ENCODE assay signal across 19 cellular contexts in the genomic region with DNA sequence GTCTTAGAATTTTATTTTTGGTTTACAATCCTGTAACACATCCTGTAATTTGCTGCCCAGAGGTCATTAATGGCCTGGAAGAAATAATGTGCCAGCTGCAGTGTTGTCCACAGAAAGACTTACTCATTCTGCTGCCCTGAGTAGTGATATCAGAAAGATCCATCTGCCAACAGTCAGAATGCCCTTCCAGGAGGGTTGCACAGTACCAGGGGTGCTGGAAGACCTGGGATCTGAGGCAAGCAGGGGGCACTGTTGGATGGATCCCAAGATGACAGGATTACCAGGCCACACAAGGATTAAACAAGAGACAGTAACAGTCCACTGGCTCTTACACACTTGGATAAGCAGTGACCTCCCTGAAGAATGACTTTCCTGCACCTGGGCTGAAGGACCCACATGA.
"Had no signal": no experiment of that assay in that cellular context is flagged by ENCODE, and none has a peak within 500 bp of the region (broad histone marks: within the 10 kb centered on the region; RNA-seq: fewer than 3 reads in every experiment).

No MANE protein-coding gene starts in this region.

- H3K27ac ChIP-seq: gastrocnemius medialis, heart right ventricle, neural progenitor cell, ovary had no signal

- DNase-seq: activated CD4-positive, alpha-beta T cell treated with anti-CD3 and anti-CD28 coated beads, Interleukin-2, amount 10 ng/mL, durations not matched to agents 24 days and 14 days; activated CD4-positive, CD25-positive, alpha-beta regulatory T cell; activated CD8-positive, alpha-beta memory T cell treated with anti-CD3 and anti-CD28 coated beads, Interleukin-2, amount 50 U/mL, for 4 hours; activated CD8-positive, alpha-beta T cell treated with anti-CD3 and anti-CD28 coated beads, Interleukin-2, amount 10 ng/mL, durations not matched to agents 7 days and 5 days; activated naive CD8-positive, alpha-beta T cell treated with anti-CD3 and anti-CD28 coated beads for 36 hours; activated T-cell treated with anti-CD3 and anti-CD28 coated beads, Interleukin-2, amount 50 U/mL, for 48 hours; cerebellar nuclear complex; effector memory CD8-positive, alpha-beta T cell; gastrocnemius medialis; heart right ventricle; midbrain; naive B cell; ovary; T-helper 2 cell had no signal

- H3K27me3 Mint-ChIP-seq: naive B cell had no signal

- H3K27me3 ChIP-seq: ovary had no signal

- H3K9me3 Mint-ChIP-seq: activated CD4-positive, alpha-beta T cell treated with anti-CD3 and anti-CD28 coated beads, Interleukin-2, amount 10 ng/mL, durations not matched to agents 24 days and 14 days; activated naive CD8-positive, alpha-beta T cell treated with anti-CD3 and anti-CD28 coated beads for 36 hours; brain; dendritic cell treated with granulocyte-macrophage colony-stimulating factor and Interleukin-4, amounts not matched to agents 40 ng/mL and 50 ng/mL, for 4 days; effector memory CD8-positive, alpha-beta T cell; neural progenitor cell; stimulated activated effector memory CD8-positive, alpha-beta T cell treated with anti-CD3 and anti-CD28 coated beads, Interleukin-12 subunit alpha, Interleukin-12 subunit beta, amount 100 ng/mL, for 72 hours had no signal

- H3K36me3 ChIP-seq: gastrocnemius medialis, heart right ventricle, neural progenitor cell, ovary had no signal

- H3K27ac Mint-ChIP-seq: activated CD4-positive, alpha-beta T cell treated with anti-CD3 and anti-CD28 coated beads, Interleukin-2, amount 10 ng/mL, durations not matched to agents 24 days and 14 days; activated CD8-positive, alpha-beta T cell treated with anti-CD3 and anti-CD28 coated beads, Interleukin-2, amount 10 ng/mL, durations not matched to agents 7 days and 5 days; activated naive CD8-positive, alpha-beta T cell treated with anti-CD3 and anti-CD28 coated beads for 36 hours; dendritic cell treated with granulocyte-macrophage colony-stimulating factor and Interleukin-4, amounts not matched to agents 40 ng/mL and 50 ng/mL, for 4 days; effector memory CD8-positive, alpha-beta T cell; neural progenitor cell; stimulated activated effector memory CD8-positive, alpha-beta T cell treated with anti-CD3 and anti-CD28 coated beads, Interleukin-12 subunit alpha, Interleukin-12 subunit beta, amount 100 ng/mL, for 72 hours had no signal

- H3K4me3 ChIP-seq: gastrocnemius medialis, heart right ventricle, lung, neural progenitor cell, ovary had no signal

- H3K4me1 Mint-ChIP-seq: activated CD4-positive, alpha-beta T cell treated with anti-CD3 and anti-CD28 coated beads, Interleukin-2, amount 10 ng/mL, durations not matched to agents 24 days and 14 days; activated naive CD8-positive, alpha-beta T cell treated with anti-CD3 and anti-CD28 coated beads for 36 hours; stimulated activated effector memory CD8-positive, alpha-beta T cell treated with anti-CD3 and anti-CD28 coated beads, Interleukin-12 subunit alpha, Interleukin-12 subunit beta, amount 100 ng/mL, for 72 hours had no signal

- H3K4me3 Mint-ChIP-seq: activated CD4-positive, alpha-beta T cell treated with anti-CD3 and anti-CD28 coated beads, Interleukin-2, amount 10 ng/mL, durations not matched to agents 24 days and 14 days; activated CD8-positive, alpha-beta T cell treated with anti-CD3 and anti-CD28 coated beads, Interleukin-2, amount 10 ng/mL, durations not matched to agents 7 days and 5 days; activated naive CD8-positive, alpha-beta T cell treated with anti-CD3 and anti-CD28 coated beads for 36 hours; brain; dendritic cell treated with granulocyte-macrophage colony-stimulating factor and Interleukin-4, amounts not matched to agents 40 ng/mL and 50 ng/mL, for 4 days; effector memory CD8-positive, alpha-beta T cell; naive B cell; neural progenitor cell; stimulated activated effector memory CD8-positive, alpha-beta T cell treated with anti-CD3 and anti-CD28 coated beads, Interleukin-12 subunit alpha, Interleukin-12 subunit beta, amount 100 ng/mL, for 72 hours had no signal

- H3K36me3 Mint-ChIP-seq: activated naive CD8-positive, alpha-beta T cell treated with anti-CD3 and anti-CD28 coated beads for 36 hours; brain; naive B cell; neural progenitor cell; stimulated activated effector memory CD8-positive, alpha-beta T cell treated with anti-CD3 and anti-CD28 coated beads, Interleukin-12 subunit alpha, Interleukin-12 subunit beta, amount 100 ng/mL, for 72 hours had no signal

- H3K9me3 ChIP-seq: gastrocnemius medialis, heart right ventricle, ovary had no signal

- H3K4me1 ChIP-seq: gastrocnemius medialis, heart right ventricle, neural progenitor cell had no signal
